Comparison of ENCODE assay signal across 11 cellular contexts in genomic region chr3:112460519-112460918, GRCh38. TPM values are rescaled to one million over a fixed set of nuclear protein-coding genes. Genes with fewer than 3 reads are reported as not detected.
DNase-seq lines count a peak whose midpoint lies in the region; ATAC-seq lines count a peak whose summit lies in the region.
"Had no signal": no experiment of that assay in that cellular context is flagged by ENCODE, and none has a peak within 500 bp of the region (broad histone marks: within the 10 kb centered on the region; RNA-seq: fewer than 3 reads in every experiment).

No MANE protein-coding gene starts in this region.

- H3K27ac Mint-ChIP-seq in central memory CD8-positive, alpha-beta T cell (ENCODE audit: low read depth) = peak overlapping the region; percentile 91

- no peaks in the 10 kb centered on the region for H3K27me3 Mint-ChIP-seq in central memory CD8-positive, alpha-beta T cell

- intact Hi-C loops in left cardiac atrium (cut with DNase I) = no loop called here

- H3K4me1 Mint-ChIP-seq in central memory CD8-positive, alpha-beta T cell = peaks cover 65% of the 10 kb centered on the region

- no peaks in the 10 kb centered on the region for H3K9me3 Mint-ChIP-seq in central memory CD8-positive, alpha-beta T cell

- H3K4me3 Mint-ChIP-seq in central memory CD8-positive, alpha-beta T cell = peak overlapping the region; percentile 65

- peak; percentile 30 for ATAC-seq in GM18519 (IDR thresholded peaks at IDR 0.05; ENCODE audit: low FRiP score, unreplicated experiment)
- peak; percentile 47 for ATAC-seq in GM21390 (IDR thresholded peaks at IDR 0.05; ENCODE audit: unreplicated experiment)
- ATAC-seq in HG03175 (IDR thresholded peaks at IDR 0.05; ENCODE audit: unreplicated experiment) = peak; percentile 45
- no peak for ATAC-seq in central memory CD8-positive, alpha-beta T cell (replicated peaks; ENCODE audit: extremely low read depth, poor library complexity, severe bottlenecking)
- no peak for ATAC-seq in left cardiac atrium
- ATAC-seq: mucosa of descending colon had no signal

- no peak for DNase-seq in central memory CD8-positive, alpha-beta T cell (ENCODE audit: low spot score in 2 of 2)
- no peak for DNase-seq in DMS53 (lab: John Stamatoyannopoulos, UW)
- DNase-seq in NK-92 treated with Interleukin-12 subunit alpha and Interleukin-12 subunit beta, amount 100 ng/mL, for 24 hours (lab: John Stamatoyannopoulos, UW) = no peak
- DNase-seq in left cardiac atrium = no peak
- no peak for DNase-seq in stimulated activated CD4-positive, alpha-beta T cell treated with anti-CD3 and anti-CD28 coated beads, Interleukin-1b, Interleukin-23, amount 100 ng/mL, for 48 hours
- DNase-seq: GF-D8, mucosa of descending colon had no signal

- peaks cover 4% of the 10 kb centered on the region for H3K36me3 Mint-ChIP-seq in central memory CD8-positive, alpha-beta T cell (ENCODE audit: insufficient read depth)

RNA-seq across cellular contexts. Expression of gene BTLA, which starts 38.8 kb away (rescaled TPM):
- under 1 TPM; 0.24 to 0.50 TPM for total RNA-seq in left cardiac atrium
- total RNA-seq: HT1080 had no signal

Comparison
In these comparisons a context has a peak if more than half of its experiments do, and no peak if none do; other contexts are left out.
1. ATAC-seq: peak in GM18519 (single experiment), GM21390 (single experiment) and HG03175 (single experiment); none in central memory CD8-positive, alpha-beta T cell (single experiment) and left cardiac atrium (0 of 2).